In genomic region chr19:30924670-30925069, GRCh38 we compare ENCODE assay signal across 31 cellular contexts.
"Had no signal": no experiment of that assay in that cellular context is flagged by ENCODE, and none has a peak within 500 bp of the region (broad histone marks: within the 10 kb centered on the region; RNA-seq: fewer than 3 reads in every experiment).

No MANE protein-coding gene starts in this region.

- H3K4me1 ChIP-seq: adrenal gland, body of pancreas, breast epithelium had no signal

- ATAC-seq: activated naive CD4-positive, alpha-beta T cell treated with anti-CD3 and anti-CD28 coated beads, Interleukin-2, amount 50 U/mL, for 72 hours; activated T-cell treated with anti-CD3 and anti-CD28 coated beads, Interleukin-2, amount 50 U/mL, for 4 hours; body of pancreas had no signal

- H3K9me3 ChIP-seq: adrenal gland, body of pancreas had no signal

- H3K27ac ChIP-seq: adrenal gland, body of pancreas, breast epithelium, VCaP had no signal

- DNase-seq: activated B cell treated with CpG ODN at 0.5 μM for 24 hours; activated CD4-positive, alpha-beta memory T cell treated with anti-CD3 and anti-CD28 coated beads for 36 hours; activated CD4-positive, alpha-beta T cell treated with anti-CD3 and anti-CD28 coated beads for 4 hours; activated CD4-positive, alpha-beta T cell treated with anti-CD3 and anti-CD28 coated beads, Interleukin-2, amount 50 U/mL, for 1 hour; activated CD4-positive, CD25-positive, alpha-beta regulatory T cell treated with anti-CD3 and anti-CD28 coated beads, Interleukin-2, amount 50 U/mL, for 72 hours; activated CD8-positive, alpha-beta memory T cell treated with anti-CD3 and anti-CD28 coated beads, Interleukin-2, amount 50 U/mL, for 4 hours; activated gamma-delta T cell treated with Interleukin-2 at 50 U/mL for 16 hours; activated naive CD4-positive, alpha-beta T cell treated with anti-CD3 and anti-CD28 coated beads for 36 hours; activated T-cell treated with anti-CD3 and anti-CD28 coated beads for 4 hours; activated T-cell treated with anti-CD3 and anti-CD28 coated beads, Interleukin-2, amount 50 U/mL, for 4 hours; adrenal gland; body of pancreas; caudate nucleus; NCI-H1092 treated with DMSO at 0.1 percent for 48 hours; NCI-H1417; NCI-H146; NCI-H187; NCI-H2029 treated with DMSO at 0.1 percent for 48 hours; NCI-H2107; NCI-H2171; NCI-H510A; NCI-H526 treated with DMSO at 0.1 percent for 48 hours; OCI-M1; Right ventricle myocardium superior; SW 1271; T-helper 1 cell; T-helper 2 cell; T-helper 9 cell had no signal

- H3K36me3 ChIP-seq: adrenal gland, breast epithelium had no signal

- H3K27me3 ChIP-seq: adrenal gland, body of pancreas, breast epithelium had no signal

- H3K4me3 ChIP-seq: adrenal gland, body of pancreas had no signal
